8 cellular contexts compared by ENCODE assay signal in genomic region chr16:80084614-80085013, GRCh38.
DNase-seq lines count a peak whose midpoint lies in the region; ATAC-seq and TF ChIP-seq lines count a peak whose summit lies in the region.

No MANE protein-coding gene starts in this region.

- no peaks in the 10 kb centered on the region for H3K27me3 ChIP-seq in RWPE2 (ENCODE audit: insufficient read depth, poor library complexity, severe bottlenecking)

- no peak overlapping the region for H3K27ac ChIP-seq in RWPE2 (ENCODE audit: poor library complexity, severe bottlenecking)

- TF ChIP-seq CTCF in RWPE2 (IDR thresholded peaks at IDR 0.05; ENCODE audit: poor library complexity, severe bottlenecking) (peak; percentile 64), fibroblast of pulmonary artery (IDR thresholded peaks at IDR 0.05; ENCODE audit: low read length, missing control alignments) (peak; percentile 17)

- DNase-seq in stimulated activated CD4-positive, alpha-beta T cell treated with anti-CD3 and anti-CD28 coated beads, Interleukin-2, amount 100 ng/mL, for 4 hours (ENCODE audit: low read depth): peak; percentile 1
- no peak for DNase-seq in stimulated activated CD4-positive, alpha-beta T cell treated with anti-CD3 and anti-CD28 coated beads, Interleukin-2, amount 100 ng/mL, for 48 hours
- DNase-seq in RWPE2 (ENCODE audit: low spot score) (no peak), fibroblast of pulmonary artery (ENCODE audit: low read depth) (peak; percentile 29), non-pigmented ciliary epithelial cell (ENCODE audit: low read depth) (peak; percentile 31), NCI-H446 (lab: John Stamatoyannopoulos, UW) (no peak), GDM1 (lab: John Stamatoyannopoulos, UW) (no peak)

- H3K9me3 ChIP-seq in RWPE2 (ENCODE audit: severe bottlenecking): no peaks in the 10 kb centered on the region

- H3K4me3 ChIP-seq in RWPE2 (ENCODE audit: severe bottlenecking): no peak overlapping the region
- H3K4me3 ChIP-seq in fibroblast of pulmonary artery (replicated peaks; ENCODE audit: low read depth, low read length): no peak overlapping the region

- peak; percentile 90 for ATAC-seq in RWPE2 (ENCODE audit: low read depth)
- ATAC-seq in GM19463 (IDR thresholded peaks at IDR 0.05; ENCODE audit: unreplicated experiment): no peak

- no peaks in the 10 kb centered on the region for H3K4me1 ChIP-seq in RWPE2 (ENCODE audit: insufficient read depth, poor library complexity, severe bottlenecking)

- no peaks in the 10 kb centered on the region for H3K36me3 ChIP-seq in RWPE2 (ENCODE audit: low read depth)

Comparison
In these comparisons a context has a peak if more than half of its experiments do, and no peak if none do; other contexts are left out.
1. DNase-seq: peak in stimulated activated CD4-positive, alpha-beta T cell treated with anti-CD3 and anti-CD28 coated beads, Interleukin-2, amount 100 ng/mL, for 4 hours (single experiment), fibroblast of pulmonary artery (single experiment) and non-pigmented ciliary epithelial cell (single experiment); none in stimulated activated CD4-positive, alpha-beta T cell treated with anti-CD3 and anti-CD28 coated beads, Interleukin-2, amount 100 ng/mL, for 48 hours (0 of 2), RWPE2 (single experiment), NCI-H446 (0 of 2) and GDM1 (single experiment).